ENCODE assay signal across 8 cellular contexts in genomic region chr11:71928739-71929443, GRCh38. TPM values are rescaled to one million over a fixed set of nuclear protein-coding genes. Genes with fewer than 3 reads are reported as not detected.
DNase-seq lines count a peak whose midpoint lies in the region; ATAC-seq lines count a peak whose summit lies in the region.

RNF121 (plus strand) TSS chr11:71929046; CDS start chr11:71929062, 16 bp downstream.

- H3K27me3 Mint-ChIP-seq in CD4-positive, alpha-beta memory T cell, result no peaks in the 10 kb centered on the region

- H3K27ac Mint-ChIP-seq in CD4-positive, alpha-beta memory T cell, result peak within 1 kb of the TSS; percentile 92 to 100 (median 99)

- POLR2A ChIA-PET in CD4-positive, alpha-beta memory T cell (lab: Charles Lee; ENCODE audit: partially characterized antibody), result interaction anchor here (0.9 to 2.9 kb wide), 14 partner anchors 9 to 476 kb away, joined by 3 to 33 read pairs (median 6); partner anchors contain the start of genes ANAPC15, IL18BP, INPPL1 and LAMTOR1

- H3K9me3 Mint-ChIP-seq in CD4-positive, alpha-beta memory T cell, result no peaks in the 10 kb centered on the region

- H3K27ac ChIP-seq in CD4-positive, alpha-beta memory T cell (ENCODE audit: low read depth, low read length), result peak within 1 kb of the TSS; percentile 84
- H3K27ac ChIP-seq in effector memory CD4-positive, alpha-beta T cell (ENCODE audit: insufficient read depth, low read length, poor library complexity, severe bottlenecking), result peak within 1 kb of the TSS; percentile 83

- no peaks in the 10 kb centered on the region for H3K27me3 ChIP-seq in CD4-positive, alpha-beta memory T cell (ENCODE audit: insufficient read depth, low read length)
- no peaks in the 10 kb centered on the region for H3K27me3 ChIP-seq in effector memory CD4-positive, alpha-beta T cell (replicated peaks; ENCODE audit: control insufficient read depth, insufficient read depth, low read length, poor library complexity, severe bottlenecking)

- CTCF ChIA-PET in CD4-positive, alpha-beta memory T cell (lab: Charles Lee; ENCODE audit: partially characterized antibody), result interaction anchor here (0.6 to 2.1 kb wide), 5 partner anchors 16 to 502 kb away, joined by 3 to 7 read pairs (median 4); no protein-coding TSS in a partner anchor

- H3K36me3 ChIP-seq in CD4-positive, alpha-beta memory T cell (ENCODE audit: insufficient read depth, low read length), result no peaks in the 10 kb centered on the region
- H3K36me3 ChIP-seq in effector memory CD4-positive, alpha-beta T cell (ENCODE audit: control insufficient read depth, insufficient read depth, low read length), result no peaks in the 10 kb centered on the region

- peaks cover 40 to 59% (median 50%) of the 10 kb centered on the region in 4 donors for H3K4me1 Mint-ChIP-seq in CD4-positive, alpha-beta memory T cell

- H3K36me3 Mint-ChIP-seq in CD4-positive, alpha-beta memory T cell, result peaks cover 0 to 16% of the 10 kb centered on the region in 2 donors

- peaks cover 41% of the 10 kb centered on the region for H3K4me1 ChIP-seq in CD4-positive, alpha-beta memory T cell (ENCODE audit: insufficient read depth, low read length)
- H3K4me1 ChIP-seq in effector memory CD4-positive, alpha-beta T cell (ENCODE audit: control insufficient read depth, insufficient read depth, low read length, poor library complexity, severe bottlenecking), result peaks cover 10% of the 10 kb centered on the region

- peak within 1 kb of the TSS; percentile 92 to 96 for H3K4me3 ChIP-seq in CD4-positive, alpha-beta memory T cell (ENCODE audit: low read length in 2 of 2)
- H3K4me3 ChIP-seq in effector memory CD4-positive, alpha-beta T cell (ENCODE audit: insufficient read depth, low read depth, low read length, poor library complexity, severe bottlenecking), result peak within 1 kb of the TSS; percentile 97

- ATAC-seq in GM19467 (IDR thresholded peaks at IDR 0.05; ENCODE audit: unreplicated experiment), result peak; percentile 67

- peak; percentile 96 to 99 (median 96) for DNase-seq in CD4-positive, alpha-beta memory T cell
- DNase-seq in HS-27A (ENCODE audit: low read depth) (peak; percentile 96), NK-92 (lab: John Stamatoyannopoulos, UW; ENCODE audit: unreplicated experiment) (peak; percentile 74), medulla oblongata (ENCODE audit: extremely low spot score) (peak; percentile 98)
- peak; percentile 98 for DNase-seq in activated CD8-positive, alpha-beta memory T cell treated with anti-CD3 and anti-CD28 coated beads for 24 hours
- DNase-seq in effector memory CD4-positive, alpha-beta T cell, result peak; percentile 89 to 96 (median 95)
- peak; percentile 96 for DNase-seq in stimulated activated CD8-positive, alpha-beta memory T cell treated with anti-CD3 and anti-CD28 coated beads, Interleukin-12 subunit alpha, Interleukin-12 subunit beta, amount 100 ng/mL, for 24 hours (ENCODE audit: extremely low read depth)

- H3K9me3 ChIP-seq in CD4-positive, alpha-beta memory T cell (ENCODE audit: control insufficient read depth in 1 of 2, low read length in 2 of 2), result no peaks in the 10 kb centered on the region
- no peaks in the 10 kb centered on the region for H3K9me3 ChIP-seq in effector memory CD4-positive, alpha-beta T cell (ENCODE audit: control insufficient read depth, low read length)

- intact Hi-C loops in CD4-positive, alpha-beta memory T cell (cut with micrococcal nuclease), result loop anchor here (1.0 to 5.0 kb wide), 7 partner anchors 116 to 503 kb away; partner anchors contain the start of genes ANAPC15, CLPB, LAMTOR1 and LRRC51

- H3K4me3 Mint-ChIP-seq in CD4-positive, alpha-beta memory T cell, result peak within 1 kb of the TSS; percentile 95 to 100 (median 98)

RNA-seq across cellular contexts. Expression of gene RNF121, which starts in this region (rescaled TPM):
- total RNA-seq in CD4-positive, alpha-beta memory T cell, result 10 to 100 TPM; 28.0 to 33.0 TPM
- polyA plus RNA-seq in CD4-positive, alpha-beta memory T cell, result 1 to 10 TPM; 7.5 to 8.2 TPM

Comparison
In these comparisons a context has a peak if more than half of its experiments do, and no peak if none do; other contexts are left out.
1. Peak in every context shown above with its lines: DNase-seq, ATAC-seq, H3K4me3 ChIP-seq and H3K27ac ChIP-seq.